Comparison of ENCODE assay signal across 27 cellular contexts in the genomic region with DNA sequence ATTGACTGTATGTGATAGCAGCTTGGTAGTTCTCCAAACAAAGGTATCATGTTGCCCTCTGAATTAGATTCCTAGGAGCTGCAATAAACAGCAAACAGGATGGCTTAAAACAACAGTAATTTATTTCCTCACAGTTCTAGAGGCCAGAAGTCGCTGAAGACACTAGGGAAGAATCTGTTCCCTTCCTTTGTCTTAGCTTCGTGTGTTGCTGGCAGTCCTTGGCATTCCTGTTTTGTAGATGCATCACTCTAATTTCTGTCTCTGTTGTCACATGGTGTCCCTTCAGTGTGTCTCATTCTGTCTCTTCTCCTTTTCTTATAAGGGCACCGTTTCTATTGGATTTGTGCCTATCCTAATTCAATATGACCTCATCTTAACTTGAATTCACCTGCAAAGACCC.
"Had no signal": no experiment of that assay in that cellular context is flagged by ENCODE, and none has a peak within 500 bp of the region (broad histone marks: within the 10 kb centered on the region; RNA-seq: fewer than 3 reads in every experiment).

No MANE protein-coding gene starts in this region.

- H3K27ac ChIP-seq: body of pancreas, breast epithelium, KMS-11, WERI-Rb-1 had no signal

- H3K9ac ChIP-seq: KMS-11 had no signal

- H3K27me3 ChIP-seq: body of pancreas, breast epithelium had no signal

- ATAC-seq: activated CD8-positive, alpha-beta memory T cell treated with anti-CD3 and anti-CD28 coated beads, Interleukin-2, amount 10 ng/mL, durations not matched to agents 7 days and 5 days; activated T-cell treated with anti-CD3 and anti-CD28 coated beads, Interleukin-2, amount 50 U/mL, for 72 hours; activated T-helper 17 cell treated with anti-CD3 and anti-CD28 coated beads, Interleukin-2, amount 50 U/mL, for 72 hours; body of pancreas had no signal

- H3K4me2 ChIP-seq: KMS-11 had no signal

- H3K9me3 ChIP-seq: body of pancreas had no signal

- DNase-seq: activated CD4-positive, alpha-beta memory T cell treated with anti-CD3 and anti-CD28 coated beads, Interleukin-2, amount 10 ng/mL, durations not matched to agents 7 days and 5 days; activated CD4-positive, alpha-beta T cell treated with anti-CD3 and anti-CD28 coated beads for 1 hour; activated CD4-positive, alpha-beta T cell treated with anti-CD3 and anti-CD28 coated beads for 48 hours; activated CD4-positive, CD25-positive, alpha-beta regulatory T cell; activated CD8-positive, alpha-beta memory T cell treated with anti-CD3 and anti-CD28 coated beads for 24 hours; activated CD8-positive, alpha-beta memory T cell treated with anti-CD3 and anti-CD28 coated beads, Interleukin-2, amount 10 ng/mL, durations not matched to agents 7 days and 5 days; activated CD8-positive, alpha-beta memory T cell treated with anti-CD3 and anti-CD28 coated beads, Interleukin-2, amount 50 U/mL, for 48 hours; activated effector memory CD4-positive, alpha-beta T cell treated with anti-CD3 and anti-CD28 coated beads, Interleukin-2, amount 50 U/mL, for 16 hours; activated naive CD4-positive, alpha-beta T cell; activated naive CD8-positive, alpha-beta T cell treated with anti-CD3 and anti-CD28 coated beads, Interleukin-2, amount 10 ng/mL, durations not matched to agents 7 days and 5 days; activated T-cell treated with anti-CD3 and anti-CD28 coated beads, Interleukin-2, amount 50 U/mL, for 72 hours; body of pancreas; MM.1S; MV-4-11; NCI-H1092 treated with DMSO at 0.1 percent for 48 hours; NCI-H1417; NCI-H146; NCI-H187 treated with DMSO at 0.1 percent for 48 hours; NCI-H2081; NCI-H345; NCI-H524 treated with DMSO at 0.1 percent for 48 hours; Right ventricle myocardium superior; T1000; WERI-Rb-1 had no signal

- H3K36me3 ChIP-seq: breast epithelium, WERI-Rb-1 had no signal

- H3K4me1 ChIP-seq: body of pancreas, breast epithelium had no signal

- H3K4me3 ChIP-seq: body of pancreas, breast epithelium had no signal
